In the genomic region with DNA sequence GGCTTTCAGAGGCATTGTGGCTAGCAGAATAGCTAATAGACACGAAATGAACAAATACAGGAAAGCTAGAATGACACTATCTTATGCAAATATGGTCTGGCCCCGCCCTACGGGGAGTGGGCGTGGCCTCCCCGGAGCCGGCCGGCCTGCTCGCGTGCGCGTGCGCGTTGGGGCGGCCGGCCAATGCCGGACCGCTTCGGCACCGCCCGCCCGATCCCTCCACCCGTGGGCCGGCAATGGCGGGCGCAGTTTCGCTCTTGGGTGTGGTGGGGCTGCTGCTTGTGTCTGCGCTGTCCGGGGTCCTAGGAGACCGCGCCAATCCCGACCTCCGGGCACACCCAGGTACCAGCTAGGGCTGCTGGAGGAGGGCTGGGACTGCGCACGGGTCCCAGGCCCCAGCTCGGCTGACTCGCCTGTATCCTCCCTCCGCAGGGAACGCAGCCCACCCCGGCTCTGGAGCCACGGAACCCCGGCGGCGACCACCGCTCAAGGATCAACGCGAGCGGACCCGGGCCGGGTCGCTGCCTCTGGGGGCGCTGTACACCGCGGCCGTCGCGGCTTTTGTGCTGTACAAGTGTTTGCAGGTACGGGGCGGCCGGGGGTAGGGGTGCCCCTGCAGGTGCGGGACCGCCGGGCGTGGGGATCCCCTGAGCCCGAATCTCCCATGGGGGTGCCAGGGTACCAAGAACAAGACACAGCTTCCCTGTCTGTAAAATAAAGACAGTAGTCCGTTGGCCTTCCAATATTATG, we compare ENCODE assay signal across 8 cellular contexts. TPM values are rescaled to one million over a fixed set of nuclear protein-coding genes. Genes with fewer than 3 reads are reported as not detected.
DNase-seq lines count a peak whose midpoint lies in the region; FAIRE-seq and TF ChIP-seq lines count a peak whose summit lies in the region.

A gene with protein sequence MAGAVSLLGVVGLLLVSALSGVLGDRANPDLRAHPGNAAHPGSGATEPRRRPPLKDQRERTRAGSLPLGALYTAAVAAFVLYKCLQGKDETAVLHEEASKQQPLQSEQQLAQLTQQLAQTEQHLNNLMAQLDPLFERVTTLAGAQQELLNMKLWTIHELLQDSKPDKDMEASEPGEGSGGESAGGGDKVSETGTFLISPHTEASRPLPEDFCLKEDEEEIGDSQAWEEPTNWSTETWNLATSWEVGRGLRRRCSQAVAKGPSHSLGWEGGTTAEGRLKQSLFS (plus strand): TSS at position 149 of the 750 bp plus-strand sequence. CDS start 88 bp downstream, at position 237.

- peak within 1 kb of the TSS; percentile 83 for H3K4me3 ChIP-seq in SJCRH30
- peak within 1 kb of the TSS; percentile 70 to 90 for H3K4me3 ChIP-seq in foreskin fibroblast (ENCODE audit: low read depth in 1 of 2, low read length in 2 of 2)
- peak within 1 kb of the TSS; percentile 75 for H3K4me3 ChIP-seq in neural progenitor cell

- peak within 1 kb of the TSS; percentile 60 for H2AFZ ChIP-seq in neural progenitor cell (replicated peaks)

- H4K20me1 ChIP-seq in neural progenitor cell (ENCODE audit: low read depth) = peaks cover 10% of the 10 kb centered on the region

- peak; percentile 62 for DNase-seq in H54 (ENCODE audit: insufficient read length, low spot score)
- peak; percentile 87 for DNase-seq in LoVo (ENCODE audit: low spot score)
- peak; percentile 78 to 88 for DNase-seq in SJCRH30
- DNase-seq in activated gamma-delta T cell treated with Interleukin-2 at 50 U/mL for 16 hours = peak; percentile 80
- peak; percentile 72 to 93 for DNase-seq in foreskin fibroblast
- peak; percentile 94 for DNase-seq in neural progenitor cell (ENCODE audit: low spot score)

- H3K27me3 ChIP-seq in SJCRH30 (no peaks in the 10 kb centered on the region), neural progenitor cell (peaks cover 15% of the 10 kb centered on the region)

- H3F3A ChIP-seq in neural progenitor cell (ENCODE audit: low read depth) = peaks cover 49% of the 10 kb centered on the region

- peaks cover 15% of the 10 kb centered on the region for H3K27me3 Mint-ChIP-seq in neural progenitor cell (ENCODE audit: insufficient read depth, low read depth)

- H3K4me1 ChIP-seq in ES-I3 (ENCODE audit: insufficient read depth, low read length) (peaks cover 7% of the 10 kb centered on the region; the same call in 1 of the 2 replicates), SJCRH30 (no peaks in the 10 kb centered on the region), neural progenitor cell (peaks cover 2% of the 10 kb centered on the region)

- H3K4me2 ChIP-seq in neural progenitor cell = peak within 1 kb of the TSS; percentile 82

- TF ChIP-seq POLR2A in H54 (IDR thresholded peaks at IDR 0.05; ENCODE audit: low read depth, low read length) = peak; percentile 69

- H3K36me3 ChIP-seq in ES-I3 (ENCODE audit: insufficient read depth, low read length) = peaks cover 6% of the 10 kb centered on the region; the same call in 1 of the 2 replicates
- H3K36me3 ChIP-seq in SJCRH30 = no peaks in the 10 kb centered on the region
- no peaks in the 10 kb centered on the region for H3K36me3 ChIP-seq in neural progenitor cell

- peak; percentile 26 for TF ChIP-seq CTCF in foreskin fibroblast (IDR thresholded peaks at IDR 0.05; ENCODE audit: low read depth, low read length)
- TF ChIP-seq CTCF in neural progenitor cell (IDR thresholded peaks at IDR 0.05) = peak; percentile 79
- no peak for TF ChIP-seq CTCF in subcutaneous adipose tissue (IDR thresholded peaks at IDR 0.05; ENCODE audit: low read depth)

- peaks cover 3% of the 10 kb centered on the region for H3K9me3 Mint-ChIP-seq in neural progenitor cell

- peak within 1 kb of the TSS; percentile 100 for H3K27ac Mint-ChIP-seq in neural progenitor cell

- H3K4me3 Mint-ChIP-seq in neural progenitor cell = peak within 1 kb of the TSS; percentile 91

- H3K36me3 Mint-ChIP-seq in neural progenitor cell = peaks cover 28% of the 10 kb centered on the region

- H3K79me2 ChIP-seq in neural progenitor cell (ENCODE audit: low read depth) = peaks cover 13% of the 10 kb centered on the region

- H3K9me3 ChIP-seq in ES-I3 (ENCODE audit: control insufficient read depth, insufficient read depth, low read length) (no peaks in the 10 kb centered on the region), SJCRH30 (replicated peaks) (no peaks in the 10 kb centered on the region), neural progenitor cell (ENCODE audit: low read depth) (no peaks in the 10 kb centered on the region)

- peaks cover 51% of the 10 kb centered on the region for H3K4me1 Mint-ChIP-seq in neural progenitor cell

- peak within 1 kb of the TSS; percentile 85 for H3K9ac ChIP-seq in ES-I3 (ENCODE audit: low read depth, low read length)
- peak within 1 kb of the TSS; percentile 78 for H3K9ac ChIP-seq in neural progenitor cell

- FAIRE-seq in H54 (lab: Jason Lieb, UNC) = no peak

- H3K27ac ChIP-seq in SJCRH30 (peak within 1 kb of the TSS; percentile 96), neural progenitor cell (peak within 1 kb of the TSS; percentile 97)

RNA-seq across cellular contexts. Expression of the gene that starts here (rescaled TPM):
- total RNA-seq in SJCRH30 (2014; rRNA removed; shearing (Covaris generic)) = 6.1 and 6.6 TPM in 2 replicates
- total RNA-seq in neural progenitor cell (ENCODE audit: low replicate concordance) (3.8 and 10.6 TPM in 2 replicates), subcutaneous adipose tissue (100 to 1,000 TPM in 2 of 4 donors, 10 to 100 TPM in 2; 60.7 to 119 (median 97.2) TPM)

Comparison
In these comparisons a context has a peak if more than half of its experiments do, and no peak if none do; other contexts are left out.
1. Peak in every context shown above with its lines: DNase-seq, H3K4me3 ChIP-seq and H3K27ac ChIP-seq.